ENCODE assay signal across 3 cellular contexts in the genomic region with DNA sequence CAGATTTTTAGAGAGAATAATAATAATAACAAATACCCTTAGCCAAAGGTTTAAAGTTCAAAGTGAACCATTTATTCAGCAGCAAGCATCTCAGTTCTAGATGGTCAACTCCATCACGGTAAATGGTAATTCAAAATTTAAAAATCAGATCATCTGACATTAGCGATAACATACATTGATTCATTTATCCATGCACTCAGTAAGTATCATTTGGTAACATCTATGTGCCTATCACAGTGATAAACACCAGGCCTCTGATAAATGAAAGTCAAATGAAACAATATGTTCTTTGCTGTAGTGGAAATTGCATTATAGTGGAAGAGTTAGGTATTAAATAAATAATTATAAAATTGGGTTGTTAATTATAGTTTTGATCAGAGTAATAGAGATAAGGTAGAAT.
"Had no signal": no experiment of that assay in that cellular context is flagged by ENCODE, and none has a peak within 500 bp of the region (broad histone marks: within the 10 kb centered on the region; RNA-seq: fewer than 3 reads in every experiment).

No MANE protein-coding gene starts in this region.

- ATAC-seq: GM12878 had no signal

- H3K4me3 ChIP-seq: GM12878 had no signal

- DNase-seq: GDM1, GF-D8 had no signal
